8 cellular contexts compared by ENCODE assay signal in the genomic region with DNA sequence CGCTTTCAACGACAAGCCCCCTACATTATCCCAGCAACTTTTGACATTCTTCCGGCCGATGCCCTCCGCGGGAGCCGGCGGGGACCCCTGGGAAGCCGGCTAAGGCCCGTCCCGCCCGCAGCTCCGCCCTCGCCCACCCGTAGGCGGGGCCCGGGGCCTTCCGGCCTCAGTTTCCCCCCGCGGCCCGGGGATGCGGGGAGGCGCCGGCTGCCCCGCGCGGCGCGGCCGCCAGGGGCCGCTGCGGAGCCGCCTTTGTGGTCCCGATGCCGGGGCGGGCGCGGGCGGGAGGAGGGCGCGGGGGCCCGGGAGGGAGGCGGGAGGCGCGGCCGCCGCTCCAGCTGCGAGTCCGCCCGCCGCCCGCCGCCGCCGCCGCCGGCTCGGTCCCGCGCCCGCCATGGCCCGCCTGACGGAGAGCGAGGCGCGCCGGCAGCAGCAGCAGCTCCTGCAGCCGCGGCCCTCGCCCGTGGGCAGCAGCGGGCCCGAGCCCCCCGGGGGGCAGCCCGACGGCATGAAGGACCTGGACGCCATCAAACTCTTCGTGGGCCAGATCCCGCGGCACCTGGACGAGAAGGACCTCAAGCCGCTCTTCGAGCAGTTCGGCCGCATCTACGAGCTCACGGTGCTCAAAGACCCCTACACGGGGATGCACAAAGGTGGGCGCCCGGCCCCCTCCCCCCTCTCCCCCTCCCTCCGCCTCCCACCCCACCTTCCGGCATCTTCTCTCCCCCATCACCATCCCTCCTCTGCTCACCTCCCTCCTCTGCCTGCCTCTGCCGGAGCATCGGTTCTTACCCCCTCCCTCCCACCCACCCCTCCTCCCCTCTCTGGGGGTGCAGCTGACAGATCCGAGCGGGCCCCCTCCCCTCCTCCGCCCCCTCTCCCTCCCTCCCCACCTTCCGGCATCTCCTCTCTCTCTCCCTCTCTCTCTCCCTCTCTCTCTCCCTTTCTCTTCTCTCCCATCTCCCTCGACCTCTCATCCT. TPM values are rescaled to one million over a fixed set of nuclear protein-coding genes. Genes with fewer than 3 reads are reported as not detected.
A peak's percentile ranks its signal among the peaks of the same experiment; 100 is the strongest.
DNase-seq lines count a peak whose midpoint lies in the region; ATAC-seq and TF ChIP-seq lines count a peak whose summit lies in the region.

A gene (plus strand): TSS at position 316 of the 980 bp plus-strand sequence. CDS start 79 bp downstream, at position 395.

- peak within 1 kb of the TSS; percentile 74 for H3K4me3 ChIP-seq in HUES6 (ENCODE audit: low read depth, low read length)

- H3K27me3 ChIP-seq in HUES6 (ENCODE audit: control insufficient read depth, insufficient read depth, low read length) = peaks cover 41% of the 10 kb centered on the region

- ATAC-seq in left colon (peak; percentile 73), HG02884 (IDR thresholded peaks at IDR 0.05; ENCODE audit: unreplicated experiment) (no peak)

- H3K4me1 ChIP-seq in HUES6 (ENCODE audit: control insufficient read depth, insufficient read depth, low read length) = peaks cover 7% of the 10 kb centered on the region; the same call in 1 of the 2 replicates

- H3K36me3 ChIP-seq in HUES6 (ENCODE audit: control insufficient read depth, insufficient read depth, low read length) = no peaks in the 10 kb centered on the region

- in situ Hi-C loops in T47D (cut with HindIII; ENCODE audit: low pct_unique_long_range_greater_than_20kb, low sequenced_read_pairs) = no loop called here

- peak; percentile 26 for DNase-seq in UCSD-AML1 (lab: John Stamatoyannopoulos, UW; ENCODE audit: unreplicated experiment)
- DNase-seq in T47D (ENCODE audit: low read depth in 1 of 2, low spot score in 1 of 2) = peak; percentile 56 to 57
- peak in 1 of 2 donors; percentile 64 for DNase-seq in left colon
- peak; percentile 16 for DNase-seq in stimulated activated CD8-positive, alpha-beta memory T cell treated with anti-CD3 and anti-CD28 coated beads, Interleukin-12 subunit alpha, Interleukin-12 subunit beta, amount 100 ng/mL, for 1 hour (ENCODE audit: low read depth)
- DNase-seq in SKM-1 (lab: John Stamatoyannopoulos, UW; ENCODE audit: unreplicated experiment) = no peak

- peak; percentile 95 for TF ChIP-seq CTCF in C4-2B (conservative IDR thresholded peaks at IDR 0.05)

- no peak within 1 kb of the TSS for H3K27ac ChIP-seq in C4-2B
- no peak within 1 kb of the TSS for H3K27ac ChIP-seq in HUES6 (ENCODE audit: low read depth, low read length)

- no peaks in the 10 kb centered on the region for H3K9me3 ChIP-seq in HUES6 (ENCODE audit: control insufficient read depth, insufficient read depth, low read depth, low read length)

- H3K9ac ChIP-seq in HUES6 (ENCODE audit: low read length) = peak within 1 kb of the TSS; percentile 26

- intact Hi-C loops in left colon (cut with DNase I, micrococcal nuclease) = no loop called here

RNA-seq across cellular contexts. Expression of the gene that starts here (rescaled TPM):
- total RNA-seq in left colon = 1 to 10 TPM in 1 of 2 donors, under 1 TPM in 1; 0.67 to 1.2 TPM
